Comparison of ENCODE assay signal across 23 cellular contexts in the genomic region with DNA sequence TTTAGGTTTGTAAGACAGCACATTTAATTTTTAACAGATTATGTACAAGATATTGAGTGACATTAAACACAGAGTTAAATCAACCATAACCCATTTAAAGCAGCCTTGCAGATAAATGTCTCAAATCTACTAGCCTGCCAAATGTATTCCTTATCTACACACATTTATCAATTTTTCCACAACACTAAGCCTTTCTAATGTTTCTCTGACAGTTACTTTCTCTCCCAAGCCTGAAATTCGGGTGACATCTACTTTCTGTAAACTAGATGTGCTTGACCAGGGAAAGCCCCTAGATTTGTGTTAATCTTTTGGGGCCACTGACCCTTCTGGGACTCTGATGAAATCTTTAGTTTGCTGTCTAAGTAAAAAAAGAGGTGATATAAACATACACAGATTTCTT.
"Had no signal": no experiment of that assay in that cellular context is flagged by ENCODE, and none has a peak within 500 bp of the region (broad histone marks: within the 10 kb centered on the region; RNA-seq: fewer than 3 reads in every experiment).

No MANE protein-coding gene starts in this region.

- FAIRE-seq: colon, keratinocyte had no signal

- H2AFZ ChIP-seq: neural progenitor cell had no signal

- H3K27ac ChIP-seq: epithelial cell of prostate, heart right ventricle, neural progenitor cell, psoas muscle, skin epidermis, spleen, thoracic aorta, tibial nerve, upper lobe of left lung, uterus had no signal

- H3K9me3 ChIP-seq: psoas muscle, spleen, thoracic aorta, tibial nerve, upper lobe of left lung, uterus had no signal

- H3K4me1 ChIP-seq: neural progenitor cell, spleen had no signal

- H3K4me3 ChIP-seq: heart right ventricle, lung, neural progenitor cell, psoas muscle, skin epidermis, spleen, thoracic aorta, tibial nerve, upper lobe of left lung, uterus had no signal

- H3K9ac ChIP-seq: neural progenitor cell had no signal

- H3K27me3 ChIP-seq: heart right ventricle, neural progenitor cell, tibial nerve, upper lobe of left lung, uterus had no signal

- H3K4me2 ChIP-seq: neural progenitor cell had no signal

- DNase-seq: cerebellar nuclear complex; effector CD8-positive, alpha-beta T cell; endodermal cell; foreskin melanocyte; glutamatergic neuron; heart right ventricle; hippocampal formation; midbrain; naive thymus-derived CD4-positive, alpha-beta T cell; psoas muscle; right cardiac atrium; spleen; stimulated activated CD4-positive, alpha-beta T cell treated with anti-CD3 and anti-CD28 coated beads, Interleukin-4, amount 100 ng/mL, for 4 hours; upper lobe of left lung; uterus had no signal

- H3K36me3 ChIP-seq: heart right ventricle, neural progenitor cell, spleen, thoracic aorta, tibial nerve, upper lobe of left lung, uterus had no signal
